In the genomic region with DNA sequence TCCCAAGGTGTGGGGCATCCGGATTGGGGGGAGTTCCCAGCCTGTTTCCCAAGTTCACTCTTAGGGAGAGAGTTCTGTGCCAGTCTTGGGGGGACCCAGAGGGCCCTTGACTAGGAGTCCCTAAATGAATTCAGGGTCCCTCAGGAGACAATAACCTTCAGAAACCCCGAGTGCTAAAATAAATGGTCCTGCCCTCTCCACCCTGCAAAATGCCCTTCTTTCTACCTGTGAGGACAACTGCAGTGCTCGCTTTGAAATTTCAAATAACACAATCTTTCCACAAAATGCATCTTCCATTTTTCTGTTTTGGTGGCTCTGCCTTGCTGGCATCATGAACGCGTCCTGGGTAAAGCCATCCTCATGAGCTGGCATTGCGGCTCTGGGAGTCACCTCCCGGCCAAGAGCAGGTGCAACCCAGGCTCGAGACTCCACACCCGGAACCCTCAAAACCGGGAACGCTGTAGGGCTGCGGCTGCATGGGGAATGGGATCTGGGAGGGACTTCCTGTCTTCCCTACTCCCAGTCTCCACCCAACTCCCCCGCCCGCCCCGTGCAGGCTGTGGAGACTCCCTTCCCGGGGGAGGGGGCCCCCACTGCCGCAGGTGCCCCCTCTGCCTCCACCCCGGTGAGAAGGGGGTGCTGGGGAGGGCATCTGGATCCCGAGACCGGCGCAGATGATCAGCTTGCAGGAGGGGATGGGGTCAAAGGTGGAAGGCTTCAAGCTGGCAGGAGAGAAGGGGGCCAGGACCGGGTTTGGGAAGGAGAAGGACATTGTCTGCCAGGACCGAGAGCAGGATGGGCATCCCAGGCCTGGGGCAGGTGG, we compare ENCODE assay signal across 1 cellular context.
A peak's percentile ranks its signal among the peaks of the same experiment; 100 is the strongest.
TF ChIP-seq lines count a peak whose summit lies in the region.

Gene ZNF205, plus strand, starts transcription at position 529 of the 823 bp plus-strand sequence. CDS start 845 bp downstream, outside the sequence.

TF ChIP-seq in HepG2, 621 proteins besides CTCF, POLR2A, EP300 and RAD21 (continued from another document and continues in another):
- TF ChIP-seq STAT6 (CRISPR knock-in tag; IDR thresholded peaks at IDR 0.05; ENCODE audit: borderline replicate concordance): no peak
- TF ChIP-seq ZKSCAN5 (CRISPR knock-in tag; IDR thresholded peaks at IDR 0.05): no peak
- TF ChIP-seq TARDBP (CRISPR knock-in tag; IDR thresholded peaks at IDR 0.05): peak; percentile 64; the same call in 1 of the 2 replicates
- TF ChIP-seq, protein P1, sequence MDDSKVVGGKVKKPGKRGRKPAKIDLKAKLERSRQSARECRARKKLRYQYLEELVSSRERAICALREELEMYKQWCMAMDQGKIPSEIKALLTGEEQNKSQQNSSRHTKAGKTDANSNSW (CRISPR knock-in tag; IDR thresholded peaks at IDR 0.05; ENCODE audit: borderline replicate concordance): no peak
- TF ChIP-seq MBD4 (IDR thresholded peaks at IDR 0.05; ENCODE audit: borderline replicate concordance, low read length): no peak
- peak; percentile 52; the same call in 1 of the 2 replicates for TF ChIP-seq GMEB1 (CRISPR knock-in tag; IDR thresholded peaks at IDR 0.05; ENCODE audit: borderline replicate concordance)
- TF ChIP-seq, protein P2, sequence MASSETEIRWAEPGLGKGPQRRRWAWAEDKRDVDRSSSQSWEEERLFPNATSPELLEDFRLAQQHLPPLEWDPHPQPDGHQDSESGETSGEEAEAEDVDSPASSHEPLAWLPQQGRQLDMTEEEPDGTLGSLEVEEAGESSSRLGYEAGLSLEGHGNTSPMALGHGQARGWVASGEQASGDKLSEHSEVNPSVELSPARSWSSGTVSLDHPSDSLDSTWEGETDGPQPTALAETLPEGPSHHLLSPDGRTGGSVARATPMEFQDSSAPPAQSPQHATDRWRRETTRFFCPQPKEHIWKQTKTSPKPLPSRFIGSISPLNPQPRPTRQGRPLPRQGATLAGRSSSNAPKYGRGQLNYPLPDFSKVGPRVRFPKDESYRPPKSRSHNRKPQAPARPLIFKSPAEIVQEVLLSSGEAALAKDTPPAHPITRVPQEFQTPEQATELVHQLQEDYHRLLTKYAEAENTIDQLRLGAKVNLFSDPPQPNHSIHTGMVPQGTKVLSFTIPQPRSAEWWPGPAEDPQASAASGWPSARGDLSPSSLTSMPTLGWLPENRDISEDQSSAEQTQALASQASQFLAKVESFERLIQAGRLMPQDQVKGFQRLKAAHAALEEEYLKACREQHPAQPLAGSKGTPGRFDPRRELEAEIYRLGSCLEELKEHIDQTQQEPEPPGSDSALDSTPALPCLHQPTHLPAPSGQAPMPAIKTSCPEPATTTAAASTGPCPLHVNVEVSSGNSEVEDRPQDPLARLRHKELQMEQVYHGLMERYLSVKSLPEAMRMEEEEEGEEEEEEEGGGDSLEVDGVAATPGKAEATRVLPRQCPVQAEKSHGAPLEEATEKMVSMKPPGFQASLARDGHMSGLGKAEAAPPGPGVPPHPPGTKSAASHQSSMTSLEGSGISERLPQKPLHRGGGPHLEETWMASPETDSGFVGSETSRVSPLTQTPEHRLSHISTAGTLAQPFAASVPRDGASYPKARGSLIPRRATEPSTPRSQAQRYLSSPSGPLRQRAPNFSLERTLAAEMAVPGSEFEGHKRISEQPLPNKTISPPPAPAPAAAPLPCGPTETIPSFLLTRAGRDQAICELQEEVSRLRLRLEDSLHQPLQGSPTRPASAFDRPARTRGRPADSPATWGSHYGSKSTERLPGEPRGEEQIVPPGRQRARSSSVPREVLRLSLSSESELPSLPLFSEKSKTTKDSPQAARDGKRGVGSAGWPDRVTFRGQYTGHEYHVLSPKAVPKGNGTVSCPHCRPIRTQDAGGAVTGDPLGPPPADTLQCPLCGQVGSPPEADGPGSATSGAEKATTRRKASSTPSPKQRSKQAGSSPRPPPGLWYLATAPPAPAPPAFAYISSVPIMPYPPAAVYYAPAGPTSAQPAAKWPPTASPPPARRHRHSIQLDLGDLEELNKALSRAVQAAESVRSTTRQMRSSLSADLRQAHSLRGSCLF (CRISPR knock-in tag; IDR thresholded peaks at IDR 0.05; ENCODE audit: borderline replicate concordance): no peak
- no peak for TF ChIP-seq MLX (CRISPR knock-in tag; IDR thresholded peaks at IDR 0.05)
- TF ChIP-seq JUNB (CRISPR knock-in tag; IDR thresholded peaks at IDR 0.05; ENCODE audit: borderline replicate concordance): 0 out of 2 replicates have a peak, but pooled peaks have one; percentile 40
- TF ChIP-seq, protein P3, sequence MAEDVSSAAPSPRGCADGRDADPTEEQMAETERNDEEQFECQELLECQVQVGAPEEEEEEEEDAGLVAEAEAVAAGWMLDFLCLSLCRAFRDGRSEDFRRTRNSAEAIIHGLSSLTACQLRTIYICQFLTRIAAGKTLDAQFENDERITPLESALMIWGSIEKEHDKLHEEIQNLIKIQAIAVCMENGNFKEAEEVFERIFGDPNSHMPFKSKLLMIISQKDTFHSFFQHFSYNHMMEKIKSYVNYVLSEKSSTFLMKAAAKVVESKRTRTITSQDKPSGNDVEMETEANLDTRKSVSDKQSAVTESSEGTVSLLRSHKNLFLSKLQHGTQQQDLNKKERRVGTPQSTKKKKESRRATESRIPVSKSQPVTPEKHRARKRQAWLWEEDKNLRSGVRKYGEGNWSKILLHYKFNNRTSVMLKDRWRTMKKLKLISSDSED (CRISPR knock-in tag; IDR thresholded peaks at IDR 0.05): no peak
- TF ChIP-seq ZNF737 (CRISPR knock-in tag; IDR thresholded peaks at IDR 0.05; ENCODE audit: borderline replicate concordance): no peak
- peak; percentile 55 for TF ChIP-seq RBFOX2 (IDR thresholded peaks at IDR 0.05; ENCODE audit: low read depth, low read length)
- TF ChIP-seq SNAPC4 (CRISPR knock-in tag; IDR thresholded peaks at IDR 0.05): no peak
- no peak for TF ChIP-seq PAWR (CRISPR knock-in tag; IDR thresholded peaks at IDR 0.05; ENCODE audit: borderline replicate concordance)
- TF ChIP-seq ARID4A (CRISPR knock-in tag; IDR thresholded peaks at IDR 0.05; ENCODE audit: borderline replicate concordance): peak; percentile 87; the same call in 1 of the 2 replicates
- TF ChIP-seq RXRA (CRISPR knock-in tag; IDR thresholded peaks at IDR 0.05): peak; percentile 56
- TF ChIP-seq MEIS2 (CRISPR knock-in tag; IDR thresholded peaks at IDR 0.05): 0 out of 2 replicates have a peak, but pooled peaks have one; percentile 32
- no peak for TF ChIP-seq ZNF83 (CRISPR knock-in tag; IDR thresholded peaks at IDR 0.05; ENCODE audit: borderline replicate concordance)
- no peak for TF ChIP-seq FLYWCH1 (CRISPR knock-in tag; IDR thresholded peaks at IDR 0.05)
- peak; percentile 95 for TF ChIP-seq ZNF580 (CRISPR knock-in tag; IDR thresholded peaks at IDR 0.05; ENCODE audit: borderline replicate concordance, low read depth)
